In genomic region chr13:50052478-50052877, GRCh38 we compare ENCODE assay signal across 19 cellular contexts.
"Had no signal": no experiment of that assay in that cellular context is flagged by ENCODE, and none has a peak within 500 bp of the region (broad histone marks: within the 10 kb centered on the region; RNA-seq: fewer than 3 reads in every experiment).

No MANE protein-coding gene starts in this region.

- ATAC-seq: activated naive CD4-positive, alpha-beta T cell treated with anti-CD3 and anti-CD28 coated beads, Interleukin-2, amount 50 U/mL, for 72 hours; gastroesophageal sphincter; heart left ventricle; left colon; sciatic nerve; stimulated activated naive B cell treated with anti-CD40 and anti-IgM and Interleukin-4, amounts not matched to agents 10 μg/mL and 1 μg/mL and 100 μg/mL, for 72 hours had no signal

- H3K4me3 Mint-ChIP-seq: central memory CD8-positive, alpha-beta T cell; stimulated activated naive B cell treated with anti-CD40 and anti-IgM and Interleukin-4, amounts not matched to agents 10 μg/mL and 1 μg/mL and 100 μg/mL, for 72 hours had no signal

- DNase-seq: activated CD4-positive, CD25-positive, alpha-beta regulatory T cell treated with anti-CD3 and anti-CD28 coated beads, Interleukin-2, amount 50 U/mL, for 72 hours; activated T-cell treated with anti-CD3 and anti-CD28 coated beads for 4 hours; aorta; colonic mucosa; heart left ventricle; islet precursor cell; left colon; mesenchymal stem cell; nucleus accumbens; small intestine; stimulated activated CD4-positive, alpha-beta T cell treated with anti-CD3 and anti-CD28 coated beads, Interleukin-15, amount 100 ng/mL, for 24 hours; stimulated activated naive B cell treated with anti-CD40 and anti-IgM and Interleukin-4, amounts not matched to agents 10 μg/mL and 1 μg/mL and 100 μg/mL, for 72 hours; trophoblast cell; uterus; WERI-Rb-1 had no signal

- H3K27me3 Mint-ChIP-seq: central memory CD8-positive, alpha-beta T cell; stimulated activated naive B cell treated with anti-CD40 and anti-IgM and Interleukin-4, amounts not matched to agents 10 μg/mL and 1 μg/mL and 100 μg/mL, for 72 hours had no signal

- H3K9me3 Mint-ChIP-seq: activated naive CD4-positive, alpha-beta T cell treated with anti-CD3 and anti-CD28 coated beads, Interleukin-2, amount 50 U/mL, for 72 hours; central memory CD8-positive, alpha-beta T cell had no signal

- H3K27ac Mint-ChIP-seq: activated naive CD4-positive, alpha-beta T cell treated with anti-CD3 and anti-CD28 coated beads, Interleukin-2, amount 50 U/mL, for 72 hours; stimulated activated naive B cell treated with anti-CD40 and anti-IgM and Interleukin-4, amounts not matched to agents 10 μg/mL and 1 μg/mL and 100 μg/mL, for 72 hours had no signal
